Comparison of ENCODE assay signal across 1 cellular context in the genomic region with DNA sequence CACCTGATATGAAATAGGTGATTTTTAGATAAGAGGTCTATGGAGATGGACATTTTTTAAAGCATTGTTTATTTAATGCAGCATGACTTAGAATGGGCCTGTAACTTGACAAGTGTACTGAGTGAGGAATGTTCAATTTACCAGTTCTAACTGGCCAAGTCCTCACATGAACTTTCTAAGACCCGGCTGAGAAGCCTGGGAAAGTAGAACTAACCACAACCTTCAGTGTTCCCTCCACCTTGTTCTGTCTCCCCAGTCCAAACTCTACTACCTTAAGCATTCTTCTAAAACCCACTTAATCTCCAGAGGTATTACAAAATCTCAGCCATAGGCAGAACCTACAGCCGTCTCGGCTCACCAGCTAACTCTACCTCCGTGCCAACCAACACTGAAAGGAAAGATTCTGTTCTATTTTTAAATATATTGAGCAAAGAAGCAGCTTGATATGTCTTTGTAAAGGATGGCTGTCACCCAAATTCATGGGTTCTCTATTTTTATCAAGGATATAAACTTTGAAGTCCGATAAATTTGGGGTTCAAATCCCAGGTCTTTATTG.
TF ChIP-seq lines count a peak whose summit lies in the region.

No MANE protein-coding gene starts in this region.

TF ChIP-seq in liver, 16 proteins besides CTCF, POLR2A, EP300 and RAD21 (continued from another document):
- TF ChIP-seq, protein P1, sequence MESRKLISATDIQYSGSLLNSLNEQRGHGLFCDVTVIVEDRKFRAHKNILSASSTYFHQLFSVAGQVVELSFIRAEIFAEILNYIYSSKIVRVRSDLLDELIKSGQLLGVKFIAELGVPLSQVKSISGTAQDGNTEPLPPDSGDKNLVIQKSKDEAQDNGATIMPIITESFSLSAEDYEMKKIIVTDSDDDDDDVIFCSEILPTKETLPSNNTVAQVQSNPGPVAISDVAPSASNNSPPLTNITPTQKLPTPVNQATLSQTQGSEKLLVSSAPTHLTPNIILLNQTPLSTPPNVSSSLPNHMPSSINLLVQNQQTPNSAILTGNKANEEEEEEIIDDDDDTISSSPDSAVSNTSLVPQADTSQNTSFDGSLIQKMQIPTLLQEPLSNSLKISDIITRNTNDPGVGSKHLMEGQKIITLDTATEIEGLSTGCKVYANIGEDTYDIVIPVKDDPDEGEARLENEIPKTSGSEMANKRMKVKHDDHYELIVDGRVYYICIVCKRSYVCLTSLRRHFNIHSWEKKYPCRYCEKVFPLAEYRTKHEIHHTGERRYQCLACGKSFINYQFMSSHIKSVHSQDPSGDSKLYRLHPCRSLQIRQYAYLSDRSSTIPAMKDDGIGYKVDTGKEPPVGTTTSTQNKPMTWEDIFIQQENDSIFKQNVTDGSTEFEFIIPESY (IDR thresholded peaks at IDR 0.05) = no peak
- TF ChIP-seq RXRA (IDR thresholded peaks at IDR 0.05) (no peak), JUND (IDR thresholded peaks at IDR 0.05) (no peak), NR2F2 (IDR thresholded peaks at IDR 0.05) (no peak), TAF1 (conservative IDR thresholded peaks at IDR 0.05) (no peak), HNF4G (IDR thresholded peaks at IDR 0.05) (no peak), FOXA2 (IDR thresholded peaks at IDR 0.05) (no peak), HNF4A (conservative IDR thresholded peaks at IDR 0.05) (no peak), EGR1 (IDR thresholded peaks at IDR 0.05; ENCODE audit: low read depth in 2 of 2) (no peak), FOXA1 (IDR thresholded peaks at IDR 0.05) (no peak), YY1 (IDR thresholded peaks at IDR 0.05) (no peak), GABPA (IDR thresholded peaks at IDR 0.05 in 1 of 2, conservative IDR thresholded peaks at IDR 0.05 in 1 of 2) (no peak)
- TF ChIP-seq, protein P2, sequence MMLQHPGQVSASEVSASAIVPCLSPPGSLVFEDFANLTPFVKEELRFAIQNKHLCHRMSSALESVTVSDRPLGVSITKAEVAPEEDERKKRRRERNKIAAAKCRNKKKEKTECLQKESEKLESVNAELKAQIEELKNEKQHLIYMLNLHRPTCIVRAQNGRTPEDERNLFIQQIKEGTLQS (IDR thresholded peaks at IDR 0.05) = no peak
- TF ChIP-seq, protein P3, sequence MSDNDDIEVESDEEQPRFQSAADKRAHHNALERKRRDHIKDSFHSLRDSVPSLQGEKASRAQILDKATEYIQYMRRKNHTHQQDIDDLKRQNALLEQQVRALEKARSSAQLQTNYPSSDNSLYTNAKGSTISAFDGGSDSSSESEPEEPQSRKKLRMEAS (IDR thresholded peaks at IDR 0.05) = no peak
- TF ChIP-seq, protein P4, sequence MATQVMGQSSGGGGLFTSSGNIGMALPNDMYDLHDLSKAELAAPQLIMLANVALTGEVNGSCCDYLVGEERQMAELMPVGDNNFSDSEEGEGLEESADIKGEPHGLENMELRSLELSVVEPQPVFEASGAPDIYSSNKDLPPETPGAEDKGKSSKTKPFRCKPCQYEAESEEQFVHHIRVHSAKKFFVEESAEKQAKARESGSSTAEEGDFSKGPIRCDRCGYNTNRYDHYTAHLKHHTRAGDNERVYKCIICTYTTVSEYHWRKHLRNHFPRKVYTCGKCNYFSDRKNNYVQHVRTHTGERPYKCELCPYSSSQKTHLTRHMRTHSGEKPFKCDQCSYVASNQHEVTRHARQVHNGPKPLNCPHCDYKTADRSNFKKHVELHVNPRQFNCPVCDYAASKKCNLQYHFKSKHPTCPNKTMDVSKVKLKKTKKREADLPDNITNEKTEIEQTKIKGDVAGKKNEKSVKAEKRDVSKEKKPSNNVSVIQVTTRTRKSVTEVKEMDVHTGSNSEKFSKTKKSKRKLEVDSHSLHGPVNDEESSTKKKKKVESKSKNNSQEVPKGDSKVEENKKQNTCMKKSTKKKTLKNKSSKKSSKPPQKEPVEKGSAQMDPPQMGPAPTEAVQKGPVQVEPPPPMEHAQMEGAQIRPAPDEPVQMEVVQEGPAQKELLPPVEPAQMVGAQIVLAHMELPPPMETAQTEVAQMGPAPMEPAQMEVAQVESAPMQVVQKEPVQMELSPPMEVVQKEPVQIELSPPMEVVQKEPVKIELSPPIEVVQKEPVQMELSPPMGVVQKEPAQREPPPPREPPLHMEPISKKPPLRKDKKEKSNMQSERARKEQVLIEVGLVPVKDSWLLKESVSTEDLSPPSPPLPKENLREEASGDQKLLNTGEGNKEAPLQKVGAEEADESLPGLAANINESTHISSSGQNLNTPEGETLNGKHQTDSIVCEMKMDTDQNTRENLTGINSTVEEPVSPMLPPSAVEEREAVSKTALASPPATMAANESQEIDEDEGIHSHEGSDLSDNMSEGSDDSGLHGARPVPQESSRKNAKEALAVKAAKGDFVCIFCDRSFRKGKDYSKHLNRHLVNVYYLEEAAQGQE (IDR thresholded peaks at IDR 0.05) = no peak
